Comparison of ENCODE assay signal across 9 cellular contexts in the genomic region with DNA sequence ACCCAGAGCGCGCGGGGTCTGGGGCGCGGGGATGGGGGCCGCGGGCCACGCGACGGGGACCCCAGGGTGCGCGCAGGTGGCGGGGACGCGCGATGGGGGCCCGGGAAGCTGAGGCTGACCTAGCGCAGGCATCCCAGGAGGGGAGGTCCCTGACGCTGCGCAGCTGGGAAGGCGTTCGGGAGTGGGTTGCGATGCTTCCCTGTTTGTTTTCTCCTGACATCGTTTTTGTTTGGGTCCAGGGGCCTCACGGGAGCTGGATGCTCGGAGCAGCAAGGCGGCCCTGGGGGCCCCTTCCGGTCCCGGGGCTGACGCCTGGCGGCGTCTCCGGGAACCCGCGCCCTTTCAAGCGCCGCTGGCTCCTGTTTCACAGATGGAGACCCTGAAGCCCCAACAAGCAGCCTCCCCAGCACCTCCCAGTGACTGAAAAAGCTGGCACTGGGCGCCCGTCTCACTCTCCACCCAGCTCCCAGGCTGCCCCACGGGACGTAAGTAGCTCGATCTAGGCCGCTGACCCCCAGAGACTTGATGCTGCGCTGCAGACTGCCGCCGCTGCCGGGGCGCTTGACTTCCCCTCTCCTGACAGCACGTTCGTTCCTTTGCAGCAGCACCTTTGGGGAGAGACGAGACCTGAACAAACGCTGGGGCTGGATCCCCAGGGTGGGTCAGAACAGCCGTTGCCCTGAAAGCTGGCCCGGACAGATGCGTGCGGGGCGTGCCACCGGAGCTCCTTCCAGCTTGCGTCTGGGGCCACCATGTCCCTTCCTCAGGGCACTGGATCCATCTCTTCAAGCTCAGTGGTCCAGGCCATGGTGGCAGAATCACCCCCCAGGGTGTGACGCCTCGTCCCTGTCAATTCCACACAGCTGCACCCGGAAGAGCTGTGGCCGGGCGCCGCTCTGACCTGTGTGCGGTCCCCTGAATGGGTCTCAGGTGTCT. TPM values are rescaled to one million over a fixed set of nuclear protein-coding genes. Genes with fewer than 3 reads are reported as not detected.
A peak's percentile ranks its signal among the peaks of the same experiment; 100 is the strongest.
DNase-seq lines count a peak whose midpoint lies in the region; ATAC-seq and TF ChIP-seq lines count a peak whose summit lies in the region.
"Had no signal": no experiment of that assay in that cellular context is flagged by ENCODE, and none has a peak within 500 bp of the region (broad histone marks: within the 10 kb centered on the region; RNA-seq: fewer than 3 reads in every experiment).

No MANE protein-coding gene starts in this region.

- DNase-seq in D341Med (ENCODE audit: low spot score) (peak; percentile 75), GM20000 (ENCODE audit: low spot score) (peak; percentile 73), HPDE6-E6E7 (ENCODE audit: extremely low spot score) (peak; percentile 16), T-cell (peak in 31 of 34 experiments; percentile 9 to 60 (median 38)), astrocyte of the hippocampus (ENCODE audit: low read depth, low spot score) (peak; percentile 72), smooth muscle cell (lab: John Stamatoyannopoulos, UW; ENCODE audit: unreplicated experiment) (peak; percentile 54), NCI-H446 (lab: John Stamatoyannopoulos, UW) (no peak)

- H3K36me3 Mint-ChIP-seq in T-cell, result peaks cover 6% of the 10 kb centered on the region

- no peaks in the 10 kb centered on the region for H3K79me2 ChIP-seq in smooth muscle cell (ENCODE audit: low read depth)

- H4K20me1 ChIP-seq in smooth muscle cell (ENCODE audit: low read depth), result no peaks in the 10 kb centered on the region

- H3K4me1 Mint-ChIP-seq in T-cell, result peaks cover 12 to 22% (median 16%) of the 10 kb centered on the region in 3 donors

- H3K36me3 ChIP-seq in smooth muscle cell (ENCODE audit: low read depth), result no peaks in the 10 kb centered on the region

- POLR2A ChIA-PET in T-cell (lab: Charles Lee), result interaction anchor here (0.6 kb wide), 2 partner anchors 37 to 131 kb away, joined by 4 read pairs; no protein-coding TSS in a partner anchor

- H3K9me3 ChIP-seq in iPS-18c (ENCODE audit: control insufficient read depth, insufficient read depth, low read length), result no peaks in the 10 kb centered on the region
- no peaks in the 10 kb centered on the region for H3K9me3 ChIP-seq in smooth muscle cell (replicated peaks; ENCODE audit: low read depth)

- H3K27ac Mint-ChIP-seq in T-cell, result peak overlapping the region in 1 of 2 donors; percentile 48

- no peaks in the 10 kb centered on the region for H3K9me3 Mint-ChIP-seq in T-cell

- no peak for TF ChIP-seq CTCF in GM20000 (IDR thresholded peaks at IDR 0.05; ENCODE audit: extremely low read depth, missing control alignments)
- TF ChIP-seq CTCF in smooth muscle cell (IDR thresholded peaks at IDR 0.05; ENCODE audit: borderline replicate concordance, insufficient read depth, poor library complexity, severe bottlenecking), result no peak

- peak overlapping the region; percentile 76 to 78 (median 76) for H3K4me3 Mint-ChIP-seq in T-cell

- H3K27me3 ChIP-seq in smooth muscle cell (ENCODE audit: low read depth), result no peaks in the 10 kb centered on the region

- no peaks in the 10 kb centered on the region for H3F3A ChIP-seq in smooth muscle cell (ENCODE audit: low read depth)

- H3K4me3 ChIP-seq in iPS-18c (ENCODE audit: insufficient read depth, low read depth, low read length) (peak overlapping the region; percentile 88), smooth muscle cell (peak overlapping the region; percentile 93)

- WGBS in smooth muscle cell (ENCODE audit: low lambda C conversion rate), result 18% methylated on average over 61 of the region's 66 CpGs

- H3K4me2 ChIP-seq in smooth muscle cell, result peak overlapping the region; percentile 98

- H3K9ac ChIP-seq in smooth muscle cell (ENCODE audit: low read depth), result peak overlapping the region; percentile 75

- H3K4me1 ChIP-seq in smooth muscle cell (ENCODE audit: low read depth), result peaks cover 6% of the 10 kb centered on the region

- H2AFZ ChIP-seq in smooth muscle cell (ENCODE audit: low read depth), result peak overlapping the region; percentile 89

- peak; percentile 36 to 58 (median 46) for ATAC-seq in T-cell (replicated peaks in 1 of 4)

- H3K27me3 Mint-ChIP-seq in T-cell, result no peaks in the 10 kb centered on the region

- H3K27ac ChIP-seq in smooth muscle cell (ENCODE audit: low read depth), result no peak overlapping the region
- H3K27ac ChIP-seq: epithelial cell of prostate had no signal

- CTCF ChIA-PET in T-cell (lab: Charles Lee), result interaction anchor here in 1 of 2 donors (0.6 to 1.3 kb wide), 6 partner anchors 9 to 1221 kb away, joined by 3 read pairs; no protein-coding TSS in a partner anchor

RNA-seq across cellular contexts. Expression of gene BRD3OS, which starts 0.6 kb away (rescaled TPM):
- total RNA-seq in T-cell (10 to 100 TPM in 4 of 5 donors, 1 to 10 TPM in 1; 8.4 to 18.0 (median 16.5) TPM), smooth muscle cell (10.9 and 16.1 TPM in 2 replicates)
- polyA plus RNA-seq in smooth muscle cell, result 16.0 and 17.8 TPM in 2 replicates

RNA-seq across cellular contexts. Expression of gene VAV2, which starts 33.8 kb away (rescaled TPM):
- total RNA-seq in T-cell (1 to 10 TPM; 1.2 to 7.5 (median 4.9) TPM), smooth muscle cell (26.2 and 27.4 TPM in 2 replicates)
- 35.3 and 59.4 TPM in 2 replicates for polyA plus RNA-seq in smooth muscle cell

RNA-seq across cellular contexts. Expression of gene BRD3, which starts 42.0 kb away (rescaled TPM):
- 10 to 100 TPM; 33.7 to 63.7 (median 58.2) TPM for total RNA-seq in T-cell
- 6.8 and 9.2 TPM in 2 replicates for total RNA-seq in smooth muscle cell
- 28.8 and 34.1 TPM in 2 replicates for polyA plus RNA-seq in smooth muscle cell

Comparison
In these comparisons a context has a peak if more than half of its experiments do, and no peak if none do; other contexts are left out.
1. DNase-seq: peak in D341Med (single experiment), GM20000 (single experiment), HPDE6-E6E7 (single experiment), T-cell (31 of 34), astrocyte of the hippocampus (single experiment) and smooth muscle cell (single experiment); none in NCI-H446 (0 of 2).